ENCODE assay signal across 14 cellular contexts in genomic region chrX:148448686-148449085, GRCh38. TPM values are rescaled to one million over a fixed set of nuclear protein-coding genes. Genes with fewer than 3 reads are reported as not detected.
A peak's percentile ranks its signal among the peaks of the same experiment; 100 is the strongest.
DNase-seq lines count a peak whose midpoint lies in the region; ATAC-seq, FAIRE-seq and TF ChIP-seq lines count a peak whose summit lies in the region.
"Had no signal": no experiment of that assay in that cellular context is flagged by ENCODE, and none has a peak within 500 bp of the region (broad histone marks: within the 10 kb centered on the region; RNA-seq: fewer than 3 reads in every experiment).

No MANE protein-coding gene starts in this region.

- ATAC-seq in GM21737 (IDR thresholded peaks at IDR 0.05; ENCODE audit: unreplicated experiment) (peak; percentile 55), omental fat pad (ENCODE audit: low FRiP score) (no peak)
- peak; percentile 64 for ATAC-seq in stimulated activated memory B cell treated with anti-CD40 and anti-IgM and Interleukin-4, amounts not matched to agents 10 μg/mL and 1 μg/mL and 100 μg/mL, for 72 hours

- no peak overlapping the region for H3K4me3 Mint-ChIP-seq in stimulated activated memory B cell treated with anti-CD40 and anti-IgM and Interleukin-4, amounts not matched to agents 10 μg/mL and 1 μg/mL and 100 μg/mL, for 72 hours
- H3K4me3 Mint-ChIP-seq: H9 had no signal

- CTCF ChIA-PET in OCI-LY7 (lab: Charles Lee; ENCODE audit: unreplicated experiment): no interaction called here

- POLR2A ChIA-PET in OCI-LY7 (lab: Charles Lee): interaction anchor here (1.1 kb wide), 1 partner anchor 13 kb away, joined by 4 read pairs; no protein-coding TSS in a partner anchor

- peak; percentile 66 for FAIRE-seq in GM18507 (lab: Jason Lieb, UNC)

- no peaks in the 10 kb centered on the region for H3K79me2 ChIP-seq in OCI-LY7 (ENCODE audit: insufficient read depth, low read depth, low read length)

- H3K27me3 ChIP-seq in effector memory CD4-positive, alpha-beta T cell (replicated peaks; ENCODE audit: control insufficient read depth, insufficient read depth, low read length, poor library complexity, severe bottlenecking): no peaks in the 10 kb centered on the region

- no peak for DNase-seq in GM18507 (ENCODE audit: extremely low spot score, insufficient read length, low read depth)
- DNase-seq in OCI-LY7 (ENCODE audit: low spot score): no peak
- no peak for DNase-seq in omental fat pad (ENCODE audit: low spot score)
- no peak for DNase-seq in effector memory CD4-positive, alpha-beta T cell
- no peak for DNase-seq in SHP77 treated with DMSO at 0.1 percent for 48 hours (lab: John Stamatoyannopoulos, UW)
- no peak for DNase-seq in NCI-H146 treated with DMSO at 0.1 percent for 48 hours (lab: John Stamatoyannopoulos, UW; ENCODE audit: unreplicated experiment)
- DNase-seq: ACHN, H9, Kasumi-1, PC-9, T-helper 1 cell had no signal

- TF ChIP-seq CTCF in OCI-LY7 (conservative IDR thresholded peaks at IDR 0.05; ENCODE audit: low read length) (no peak), omental fat pad (IDR thresholded peaks at IDR 0.05) (no peak)

- H4K20me1 ChIP-seq in OCI-LY7 (ENCODE audit: insufficient read depth, low read length): no peaks in the 10 kb centered on the region

- peaks cover 15% of the 10 kb centered on the region for H3K4me1 Mint-ChIP-seq in stimulated activated memory B cell treated with anti-CD40 and anti-IgM and Interleukin-4, amounts not matched to agents 10 μg/mL and 1 μg/mL and 100 μg/mL, for 72 hours

- peak overlapping the region; percentile 58 for H3K4me2 ChIP-seq in OCI-LY7 (ENCODE audit: low read length)
- H3K4me2 ChIP-seq: PC-9 had no signal

- H3K27ac ChIP-seq in OCI-LY7 (ENCODE audit: low read depth, low read length, poor library complexity, severe bottlenecking): no peak overlapping the region
- no peak overlapping the region for H3K27ac ChIP-seq in effector memory CD4-positive, alpha-beta T cell (ENCODE audit: insufficient read depth, low read length, poor library complexity, severe bottlenecking)
- H3K27ac ChIP-seq: PC-9, SK-N-MC had no signal

- no TSS peak for BruUV-seq in OCI-LY7 (replicated peaks; lab: Mats Ljungman, UMichigan)

- H3K4me1 ChIP-seq in OCI-LY7 (ENCODE audit: insufficient read depth, low read length, poor library complexity, severe bottlenecking): peaks cover 15% of the 10 kb centered on the region
- no peaks in the 10 kb centered on the region for H3K4me1 ChIP-seq in effector memory CD4-positive, alpha-beta T cell (ENCODE audit: control insufficient read depth, insufficient read depth, low read length, poor library complexity, severe bottlenecking)

- no peak overlapping the region for H3K27ac Mint-ChIP-seq in stimulated activated memory B cell treated with anti-CD40 and anti-IgM and Interleukin-4, amounts not matched to agents 10 μg/mL and 1 μg/mL and 100 μg/mL, for 72 hours
- H3K27ac Mint-ChIP-seq: H9 had no signal

- H2AFZ ChIP-seq in OCI-LY7 (ENCODE audit: low read length): peak overlapping the region; percentile 91
- H2AFZ ChIP-seq: PC-9 had no signal

- no peaks in the 10 kb centered on the region for H3K36me3 Mint-ChIP-seq in stimulated activated memory B cell treated with anti-CD40 and anti-IgM and Interleukin-4, amounts not matched to agents 10 μg/mL and 1 μg/mL and 100 μg/mL, for 72 hours

- 0 out of 2 replicates have a peak, but pooled peaks cover 4% of the 10 kb centered on the region for H3K9me3 ChIP-seq in OCI-LY7 (ENCODE audit: low read length)
- no peaks in the 10 kb centered on the region for H3K9me3 ChIP-seq in effector memory CD4-positive, alpha-beta T cell (ENCODE audit: control insufficient read depth, low read length)

- H3K36me3 ChIP-seq in OCI-LY7 (ENCODE audit: insufficient read depth, low read length): no peaks in the 10 kb centered on the region
- H3K36me3 ChIP-seq in effector memory CD4-positive, alpha-beta T cell (ENCODE audit: control insufficient read depth, insufficient read depth, low read length): no peaks in the 10 kb centered on the region

- peak overlapping the region; percentile 29 for H3K4me3 ChIP-seq in OCI-LY7 (ENCODE audit: low read depth, low read length, poor library complexity, severe bottlenecking)
- no peak overlapping the region for H3K4me3 ChIP-seq in effector memory CD4-positive, alpha-beta T cell (ENCODE audit: insufficient read depth, low read depth, low read length, poor library complexity, severe bottlenecking)
- H3K4me3 ChIP-seq: PC-9, SK-N-MC had no signal

- intact Hi-C loops in OCI-LY7 (cut with micrococcal nuclease; ENCODE audit: unreplicated experiment): no loop called here

- no peaks in the 10 kb centered on the region for H3K9me2 ChIP-seq in OCI-LY7 (ENCODE audit: insufficient read depth, low read length)

- H3K27me3 Mint-ChIP-seq in stimulated activated memory B cell treated with anti-CD40 and anti-IgM and Interleukin-4, amounts not matched to agents 10 μg/mL and 1 μg/mL and 100 μg/mL, for 72 hours: no peaks in the 10 kb centered on the region

- no peaks in the 10 kb centered on the region for H3K9me3 Mint-ChIP-seq in stimulated activated memory B cell treated with anti-CD40 and anti-IgM and Interleukin-4, amounts not matched to agents 10 μg/mL and 1 μg/mL and 100 μg/mL, for 72 hours

RNA-seq across cellular contexts. Expression of gene AFF2, which starts 51.7 kb away (rescaled TPM):
- 74.1 and 102 TPM in 2 replicates for total RNA-seq in OCI-LY7 (2014; rRNA removed; shearing (Covaris generic))
- 106 and 127 TPM in 2 replicates for total RNA-seq in OCI-LY7 (2022)
- 10 to 100 TPM in 3 of 4 donors, 1 to 10 TPM in 1; 5.7 to 16.7 (median 12.3) TPM for total RNA-seq in omental fat pad
- total RNA-seq: PC-9 had no signal

Comparison
In these comparisons a context has a peak if more than half of its experiments do, and no peak if none do; other contexts are left out.
1. RNA of gene AFF2, which starts 51.7 kb away (total RNA-seq): 74.1 to 127 TPM in OCI-LY7; 5.7 to 16.7 TPM in omental fat pad; every median in the first group is over 4 times any median in the second.